Comparison of ENCODE assay signal across 22 cellular contexts in the genomic region with DNA sequence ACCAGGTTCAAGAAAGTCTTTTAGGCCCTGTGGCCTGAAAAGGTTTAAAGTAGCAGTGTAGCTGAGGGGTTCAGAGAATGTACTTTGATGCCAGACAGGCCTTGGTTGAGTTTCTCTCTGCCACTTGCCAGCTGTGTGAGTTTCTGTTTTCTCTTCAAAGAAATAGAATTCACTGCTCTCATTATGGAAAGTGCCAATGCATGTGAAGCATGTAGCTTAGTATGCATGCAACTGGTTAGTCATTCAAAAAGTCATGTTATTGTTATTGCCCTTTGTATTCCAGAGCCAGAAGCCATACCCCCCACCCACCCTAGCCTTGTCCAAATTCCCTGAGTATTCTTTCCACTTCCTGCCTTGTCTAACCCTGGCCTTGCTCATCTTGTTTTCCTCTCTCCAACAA.
DNase-seq lines count a peak whose midpoint lies in the region; ATAC-seq and TF ChIP-seq lines count a peak whose summit lies in the region.
"Had no signal": no experiment of that assay in that cellular context is flagged by ENCODE, and none has a peak within 500 bp of the region (broad histone marks: within the 10 kb centered on the region; RNA-seq: fewer than 3 reads in every experiment).

No MANE protein-coding gene starts in this region.

- TF ChIP-seq POLR2A in suprapubic skin (IDR thresholded peaks at IDR 0.05) = no peak

- TF ChIP-seq EP300 in suprapubic skin (IDR thresholded peaks at IDR 0.05) = no peak

- no peaks in the 10 kb centered on the region for H3K4me1 ChIP-seq in suprapubic skin
- H3K4me1 ChIP-seq: A549, upper lobe of right lung had no signal

- POLR2A ChIA-PET in GM10248 (lab: Yijun Ruan, JAX) = no interaction called here

- TF ChIP-seq CTCF in AG10803 (conservative IDR thresholded peaks at IDR 0.05; ENCODE audit: low read length) (no peak), GM10248 (IDR thresholded peaks at IDR 0.05; ENCODE audit: control extremely low read depth, extremely low read depth, low read depth, missing control alignments) (no peak), suprapubic skin (IDR thresholded peaks at IDR 0.05) (no peak)

- peak; percentile 45 for ATAC-seq in HG02798 (IDR thresholded peaks at IDR 0.05; ENCODE audit: poor library complexity, unreplicated experiment)
- no peak for ATAC-seq in Right ventricle myocardium inferior
- ATAC-seq: A549, upper lobe of right lung had no signal

- H3K4me3 ChIP-seq in AG10803 (ENCODE audit: low read length) = no peak overlapping the region
- H3K4me3 ChIP-seq in suprapubic skin = no peak overlapping the region
- H3K4me3 ChIP-seq: A549, upper lobe of right lung had no signal

- DNase-seq in AG10803 (ENCODE audit: low read depth) (peak; percentile 49), dermis blood vessel endothelial cell (peak; percentile 60), kidney glomerular epithelial cell (lab: John Stamatoyannopoulos, UW) (peak; percentile 19), GM10248 (ENCODE audit: extremely low spot score) (no peak), Right ventricle myocardium inferior (ENCODE audit: missing footprints) (no peak), suprapubic skin (ENCODE audit: low spot score in 2 of 2) (no peak), iPS-NIHi11 (ENCODE audit: low spot score) (no peak)
- DNase-seq: activated CD4-positive, alpha-beta T cell treated with anti-CD3 and anti-CD28 coated beads, Interleukin-2, amount 50 U/mL, for 48 hours; activated gamma-delta T cell treated with Interleukin-2 at 50 U/mL for 16 hours; amygdala; effector CD8-positive, alpha-beta T cell; GF-D8; KBM-7; NCI-H2029 treated with DMSO at 0.1 percent for 48 hours; NCI-H510A; SHP77; stimulated activated CD4-positive, alpha-beta T cell treated with anti-CD3 and anti-CD28 coated beads, Interleukin-4, amount 100 ng/mL, for 4 hours; upper lobe of right lung; WERI-Rb-1 had no signal

- no peaks in the 10 kb centered on the region for H3K9me3 ChIP-seq in suprapubic skin
- H3K9me3 ChIP-seq: A549, upper lobe of right lung had no signal

- CTCF ChIA-PET in GM10248 (lab: Yijun Ruan, JAX) = interaction anchor here (2.0 kb wide), 1 partner anchor 9 kb away, joined by 7 read pairs; no protein-coding TSS in a partner anchor

- no peak overlapping the region for H3K27ac ChIP-seq in suprapubic skin
- H3K27ac ChIP-seq: A549, C4-2B, upper lobe of right lung, WERI-Rb-1 had no signal

- H3K36me3 ChIP-seq in suprapubic skin = no peaks in the 10 kb centered on the region
- H3K36me3 ChIP-seq: upper lobe of right lung, WERI-Rb-1 had no signal

- intact Hi-C loops in Right ventricle myocardium inferior (cut with DNase I) = no loop called here

- no peaks in the 10 kb centered on the region for H3K27me3 ChIP-seq in suprapubic skin
- H3K27me3 ChIP-seq: upper lobe of right lung had no signal

Comparison
In these comparisons a context has a peak if more than half of its experiments do, and no peak if none do; other contexts are left out.
1. DNase-seq: peak in AG10803 (single experiment), dermis blood vessel endothelial cell (single experiment) and kidney glomerular epithelial cell (single experiment); none in GM10248 (single experiment), Right ventricle myocardium inferior (single experiment), suprapubic skin (0 of 2) and iPS-NIHi11 (single experiment).